ENCODE assay signal across 8 cellular contexts in the genomic region with DNA sequence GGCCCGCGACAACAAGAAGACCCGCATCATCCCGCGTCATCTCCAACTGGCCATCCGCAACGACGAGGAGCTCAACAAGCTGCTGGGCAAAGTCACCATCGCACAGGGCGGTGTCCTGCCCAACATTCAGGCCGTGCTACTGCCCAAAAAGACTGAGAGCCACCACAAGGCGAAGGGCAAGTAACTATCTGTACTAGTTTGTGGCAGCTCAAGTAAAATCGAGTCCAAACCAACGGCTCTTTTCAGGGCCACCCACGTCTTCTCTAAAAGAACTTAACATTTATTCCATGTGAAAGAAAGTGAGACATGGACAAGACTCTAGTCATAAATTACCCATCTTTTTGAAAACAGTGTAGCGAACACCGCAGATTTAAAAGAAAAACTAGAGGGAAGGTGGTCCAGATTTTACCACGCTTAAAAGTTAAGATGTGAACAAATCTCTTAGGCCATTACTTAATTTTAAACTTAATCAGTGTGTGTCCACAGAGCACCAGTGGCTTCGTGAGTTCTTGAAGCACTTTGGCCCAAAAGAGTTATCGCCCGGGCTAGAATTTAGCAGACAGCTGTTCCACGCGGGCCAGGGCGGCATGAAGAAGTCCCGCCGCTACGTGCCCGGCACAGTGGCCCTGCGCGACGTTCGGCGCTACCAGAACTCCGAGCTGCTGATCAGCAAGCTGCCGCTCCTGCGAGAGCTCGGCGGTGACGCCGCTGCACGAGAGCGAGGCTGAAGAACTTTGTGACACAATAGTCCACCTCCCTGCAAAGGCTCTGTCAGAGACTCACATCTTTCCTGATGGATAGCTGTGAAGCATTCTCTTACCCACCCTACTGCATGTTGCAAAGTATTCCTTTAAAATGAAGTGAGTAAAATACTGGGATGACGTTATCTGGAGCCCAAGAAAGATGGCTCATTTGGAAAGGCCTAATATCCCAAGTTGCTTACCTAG.
DNase-seq lines count a peak whose midpoint lies in the region; ATAC-seq, FAIRE-seq and TF ChIP-seq lines count a peak whose summit lies in the region.

No MANE protein-coding gene starts in this region.

- no peak for FAIRE-seq in H1 (lab: Jason Lieb, UNC)

- H2BK5ac ChIP-seq in H1 (ENCODE audit: low read depth, low read length): peak overlapping the region; percentile 96

- no peak overlapping the region for H2AK5ac ChIP-seq in H1 (ENCODE audit: low read depth, low read length)

- H3K9me3 ChIP-seq in H1 (ENCODE audit: insufficient read depth in 2 of 2, low read depth in 1 of 2, low read length in 1 of 2): no peaks in the 10 kb centered on the region

- H4K8ac ChIP-seq in H1 (ENCODE audit: extremely low read depth, insufficient read depth, low read length): peak overlapping the region; percentile 92

- H3K56ac ChIP-seq in H1 (replicated peaks; ENCODE audit: insufficient read length, low read depth, low read length): peak overlapping the region; percentile 74

- H3K36me3 ChIP-seq in H1 (ENCODE audit: control insufficient read depth in 2 of 4, insufficient read depth in 4 of 4, low read length in 3 of 4): no peaks in the 10 kb centered on the region

- POLR2A ChIA-PET in H1 (lab: Charles Lee; ENCODE audit: partially characterized antibody): interaction anchor here (0.5 to 9.6 kb wide), 62 partner anchors 14 to 1112 kb away, joined by 3 to 824 read pairs (median 5); a partner anchor contains a TSS

- peak; percentile 88 to 91 for TF ChIP-seq POLR2A in H1 (IDR thresholded peaks at IDR 0.05; ENCODE audit: control extremely low read depth in 1 of 2, low read depth in 2 of 2, low read length in 2 of 2)

- H4K91ac ChIP-seq in H1 (replicated peaks; ENCODE audit: insufficient read length, low read length): peak overlapping the region; percentile 1

- peak; percentile 88 for DNase-seq in DMS114 treated with DMSO at 0.1 percent for 48 hours (lab: John Stamatoyannopoulos, UW; ENCODE audit: unreplicated experiment)
- peak; percentile 65 for DNase-seq in HCEC 1CT
- DNase-seq in NCI-H748 (lab: John Stamatoyannopoulos, UW; ENCODE audit: unreplicated experiment): peak; percentile 89
- peak; percentile 59 to 61 for DNase-seq in activated CD4-positive, alpha-beta T cell treated with anti-CD3 and anti-CD28 coated beads, Interleukin-2, amount 50 U/mL, for 4 hours
- DNase-seq in H1 (ENCODE audit: low read depth in 1 of 2, low spot score in 2 of 2): peak in 1 of 2 experiments; percentile 81
- peak; percentile 65 for DNase-seq in mucosa of gallbladder (ENCODE audit: low spot score)
- DNase-seq in substantia nigra (lab: John Stamatoyannopoulos, UW): peak in 20 of 49 donors; percentile 1 to 37 (median 6)

- ATAC-seq in HG03159 (IDR thresholded peaks at IDR 0.05; ENCODE audit: unreplicated experiment): no peak

- peak overlapping the region; percentile 96 to 99 (median 97) for H3K9ac ChIP-seq in H1 (replicated peaks in 1 of 4; ENCODE audit: extremely low read depth in 1 of 4, low read depth in 3 of 4, low read length in 3 of 4)

- TF ChIP-seq CTCF in H1 (IDR thresholded peaks at IDR 0.05; ENCODE audit: control extremely low read depth in 1 of 3, insufficient read depth in 1 of 3, low read depth in 1 of 3, low read length in 3 of 3): no peak

- no peak overlapping the region for H2AFZ ChIP-seq in H1 (ENCODE audit: low read length)

- H3K4me2 ChIP-seq in H1 (ENCODE audit: insufficient read depth in 1 of 2, low read depth in 2 of 2, low read length in 2 of 2): peak overlapping the region; percentile 75 to 97

- peak overlapping the region; percentile 97 for H3K18ac ChIP-seq in H1 (ENCODE audit: extremely low read depth, low read length)

- H2BK120ac ChIP-seq in H1 (replicated peaks; ENCODE audit: low read depth, low read length): no peak overlapping the region

- no peaks in the 10 kb centered on the region for H3K79me1 ChIP-seq in H1 (ENCODE audit: low read depth, low read length)

- peak overlapping the region; percentile 93 for H2BK12ac ChIP-seq in H1 (ENCODE audit: low read depth, low read length)

- H3K4me1 ChIP-seq in H1 (replicated peaks in 1 of 4; ENCODE audit: control insufficient read depth in 3 of 4, insufficient read depth in 4 of 4, low read length in 3 of 4): peaks cover 0 to 4% (median 2%) of the 10 kb centered on the region in 4 experiments; a peak in 5 of 7 replicates

- CTCF ChIA-PET in H1 (lab: Charles Lee; ENCODE audit: partially characterized antibody): interaction anchor here (0.6 to 2.1 kb wide), 5 partner anchors 10 to 876 kb away, joined by 3 to 6 read pairs (median 3); no protein-coding TSS in a partner anchor

- WGBS in H1 (ENCODE audit: extremely low coverage in 1 of 2, insufficient coverage in 1 of 2, insufficient read length in 1 of 2, insufficient replicate concordance in 2 of 2, low coverage in 1 of 2, low lambda C conversion rate in 2 of 2, missing lambda C conversion rate in 1 of 2), 2 experiments: 2% methylated on average over 43 of the region's 43 CpGs; no CpG with 5 or more reads in 1 of the 2 experiments

- peaks cover 10% of the 10 kb centered on the region for H3K23me2 ChIP-seq in H1 (ENCODE audit: low read depth, low read length)

- H3K27me3 ChIP-seq in H1 (replicated peaks in 1 of 4; ENCODE audit: control insufficient read depth in 3 of 4, extremely low read depth in 1 of 4, insufficient read depth in 3 of 4, low read length in 3 of 4): no peaks in the 10 kb centered on the region

- no peak overlapping the region for H2BK20ac ChIP-seq in H1 (ENCODE audit: low read length)

- peak overlapping the region; percentile 63; the same call in 1 of the 2 replicates for H2BK15ac ChIP-seq in H1 (ENCODE audit: low read length)

- H3K23ac ChIP-seq in H1 (ENCODE audit: insufficient read length): no peak overlapping the region

- no peak for TF ChIP-seq RAD21 in H1 (IDR thresholded peaks at IDR 0.05 in 1 of 2, conservative IDR thresholded peaks at IDR 0.05 in 1 of 2; ENCODE audit: low read depth in 2 of 2, low read length in 2 of 2)

- H3K79me2 ChIP-seq in H1 (ENCODE audit: control insufficient read depth in 1 of 2, insufficient read depth in 2 of 2, low read length in 2 of 2): peaks cover 0 to 7% of the 10 kb centered on the region in 2 experiments; a peak in 1 of 4 replicates

- H3K4me3 ChIP-seq in H1 (ENCODE audit: extremely low read depth in 1 of 4, insufficient read depth in 2 of 4, low read depth in 3 of 4, low read length in 4 of 4): peak overlapping the region; percentile 89 to 98 (median 90)

- peak overlapping the region; percentile 13 for H3K4ac ChIP-seq in H1 (replicated peaks; ENCODE audit: insufficient read length, low read depth, low read length)

- H3K27ac ChIP-seq in H1 (ENCODE audit: low read depth, low read length) (peak overlapping the region; percentile 96), substantia nigra (ENCODE audit: low read depth, low read length, poor library complexity, severe bottlenecking) (peak overlapping the region; percentile 70)

- no peak overlapping the region for H3K14ac ChIP-seq in H1 (ENCODE audit: insufficient read length)

- TF ChIP-seq EP300 in H1 (IDR thresholded peaks at IDR 0.05; ENCODE audit: borderline replicate concordance in 1 of 2, low read depth in 2 of 2, low read length in 2 of 2): no peak

- peak overlapping the region; percentile 25 for H4K5ac ChIP-seq in H1 (ENCODE audit: insufficient read length, low read depth, low read length)

- H4K20me1 ChIP-seq in H1 (replicated peaks in 1 of 2; ENCODE audit: control insufficient read depth in 1 of 2, insufficient read depth in 2 of 2, low read length in 2 of 2): no peaks in the 10 kb centered on the region

TF ChIP-seq in H1, 55 proteins besides CTCF, POLR2A, EP300 and RAD21 (continues in another document):
- TF ChIP-seq SP4 (IDR thresholded peaks at IDR 0.05; ENCODE audit: low read length) (no peak), SIX5 (IDR thresholded peaks at IDR 0.05; ENCODE audit: low read depth, low read length) (no peak), CBX8 (IDR thresholded peaks at IDR 0.05; ENCODE audit: borderline replicate concordance, low read depth, low read length) (no peak), CHD1 (IDR thresholded peaks at IDR 0.05; ENCODE audit: low read depth, low read length) (peak; percentile 86), CHD2 (IDR thresholded peaks at IDR 0.05; ENCODE audit: low read length) (peak; percentile 61; the same call in 1 of the 2 replicates), GABPA (IDR thresholded peaks at IDR 0.05; ENCODE audit: borderline replicate concordance, insufficient read depth, low read length) (no peak), SUZ12 (IDR thresholded peaks at IDR 0.05; ENCODE audit: low read length) (no peak), KDM5A (IDR thresholded peaks at IDR 0.05; ENCODE audit: low read length) (no peak), TAF7 (optimal IDR thresholded peaks at IDR 0.05; ENCODE audit: borderline replicate concordance, low read depth, low read length) (no peak), BCL11A (IDR thresholded peaks at IDR 0.05; ENCODE audit: low read depth in 2 of 2, low read length in 2 of 2) (no peak), NRF1 (IDR thresholded peaks at IDR 0.05; ENCODE audit: low read depth, low read length) (no peak), RNF2 (IDR thresholded peaks at IDR 0.05; ENCODE audit: borderline replicate concordance, low read depth, low read length, missing control alignments, poor library complexity, severe bottlenecking) (no peak), NANOG (IDR thresholded peaks at IDR 0.05; ENCODE audit: insufficient read depth, low read depth, low read length, poor library complexity, severe bottlenecking) (no peak), GTF2F1 (IDR thresholded peaks at IDR 0.05; ENCODE audit: borderline replicate concordance, low read depth, low read length) (no peak), POLR2AphosphoS5 (IDR thresholded peaks at IDR 0.05; ENCODE audit: low read depth, low read length) (peak; percentile 100), SP2 (IDR thresholded peaks at IDR 0.05; ENCODE audit: low read length) (no peak)
- TF ChIP-seq, protein P1, sequence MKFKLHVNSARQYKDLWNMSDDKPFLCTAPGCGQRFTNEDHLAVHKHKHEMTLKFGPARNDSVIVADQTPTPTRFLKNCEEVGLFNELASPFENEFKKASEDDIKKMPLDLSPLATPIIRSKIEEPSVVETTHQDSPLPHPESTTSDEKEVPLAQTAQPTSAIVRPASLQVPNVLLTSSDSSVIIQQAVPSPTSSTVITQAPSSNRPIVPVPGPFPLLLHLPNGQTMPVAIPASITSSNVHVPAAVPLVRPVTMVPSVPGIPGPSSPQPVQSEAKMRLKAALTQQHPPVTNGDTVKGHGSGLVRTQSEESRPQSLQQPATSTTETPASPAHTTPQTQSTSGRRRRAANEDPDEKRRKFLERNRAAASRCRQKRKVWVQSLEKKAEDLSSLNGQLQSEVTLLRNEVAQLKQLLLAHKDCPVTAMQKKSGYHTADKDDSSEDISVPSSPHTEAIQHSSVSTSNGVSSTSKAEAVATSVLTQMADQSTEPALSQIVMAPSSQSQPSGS (IDR thresholded peaks at IDR 0.05; ENCODE audit: low read length): peak; percentile 17; the same call in 1 of the 2 replicates
- TF ChIP-seq, protein P2, sequence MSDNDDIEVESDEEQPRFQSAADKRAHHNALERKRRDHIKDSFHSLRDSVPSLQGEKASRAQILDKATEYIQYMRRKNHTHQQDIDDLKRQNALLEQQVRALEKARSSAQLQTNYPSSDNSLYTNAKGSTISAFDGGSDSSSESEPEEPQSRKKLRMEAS (IDR thresholded peaks at IDR 0.05): peak; percentile 51
